ENCODE assay signal across 21 cellular contexts in genomic region chr16:559411-560207, GRCh38. TPM values are rescaled to one million over a fixed set of nuclear protein-coding genes. Genes with fewer than 3 reads are reported as not detected.
DNase-seq lines count a peak whose midpoint lies in the region; ATAC-seq and TF ChIP-seq lines count a peak whose summit lies in the region.
"Had no signal": no experiment of that assay in that cellular context is flagged by ENCODE, and none has a peak within 500 bp of the region (broad histone marks: within the 10 kb centered on the region; RNA-seq: fewer than 3 reads in every experiment).

No MANE protein-coding gene starts in this region.

- no peak overlapping the region for H3K4me2 ChIP-seq in GM23248 (ENCODE audit: unreplicated experiment)
- H3K4me2 ChIP-seq: KMS-11 had no signal

- H3K4me1 ChIP-seq in left ventricle myocardium inferior = peaks cover 13% of the 10 kb centered on the region
- H3K4me1 ChIP-seq in GM23248 (ENCODE audit: insufficient read depth) = peaks cover 9% of the 10 kb centered on the region

- H3K36me3 ChIP-seq in left ventricle myocardium inferior = no peaks in the 10 kb centered on the region
- H3K36me3 ChIP-seq in WERI-Rb-1 = no peaks in the 10 kb centered on the region
- no peaks in the 10 kb centered on the region for H3K36me3 ChIP-seq in GM23248 (ENCODE audit: low read depth)
- H3K36me3 ChIP-seq: heart left ventricle, neutrophil, Peyer's patch had no signal

- TF ChIP-seq CTCF in left ventricle myocardium inferior (IDR thresholded peaks at IDR 0.05; ENCODE audit: borderline replicate concordance) = no peak
- TF ChIP-seq CTCF in WERI-Rb-1 (IDR thresholded peaks at IDR 0.05; ENCODE audit: low read depth, low read length) = peak; percentile 25; the same call in 1 of the 2 replicates

- ATAC-seq in left cardiac atrium = no peak
- no peak for ATAC-seq in HG02678 (IDR thresholded peaks at IDR 0.05; ENCODE audit: unreplicated experiment)
- ATAC-seq in GM21529 (IDR thresholded peaks at IDR 0.05; ENCODE audit: unreplicated experiment) = no peak
- ATAC-seq: heart left ventricle had no signal

- H3K27ac ChIP-seq in left ventricle myocardium inferior (replicated peaks) (no peak overlapping the region), WERI-Rb-1 (no peak overlapping the region), GM23248 (no peak overlapping the region)
- H3K27ac ChIP-seq: heart left ventricle, KMS-11, neutrophil, Peyer's patch, testis had no signal

- peak overlapping the region; percentile 9 for H3K4me3 ChIP-seq in left ventricle myocardium inferior
- H3K4me3 ChIP-seq in WERI-Rb-1 (ENCODE audit: low read depth, low read length) = peak overlapping the region; percentile 29
- no peak overlapping the region for H3K4me3 ChIP-seq in GM23248

- H3K9me2 ChIP-seq in GM23248 (ENCODE audit: insufficient read depth) = no peaks in the 10 kb centered on the region

- H3K9me3 ChIP-seq in left ventricle myocardium inferior (replicated peaks) (no peaks in the 10 kb centered on the region), WERI-Rb-1 (ENCODE audit: severe bottlenecking) (no peaks in the 10 kb centered on the region), GM23248 (ENCODE audit: low read depth) (no peaks in the 10 kb centered on the region)
- H3K9me3 ChIP-seq: heart left ventricle, neutrophil, Peyer's patch, testis had no signal

- no peak overlapping the region for H2AFZ ChIP-seq in GM23248

- no peaks in the 10 kb centered on the region for H4K20me1 ChIP-seq in GM23248 (ENCODE audit: insufficient read depth)

- 5 to 7% methylated on average over 28 to 42 of the region's 63 CpGs for whole genome bisulfite sequencing in GM23248 (ENCODE audit: low coverage in 1 of 2, low lambda C conversion rate in 2 of 2, missing lambda C conversion rate in 2 of 2), 2 experiments

- intact Hi-C loops in left ventricle myocardium inferior (cut with micrococcal nuclease) (no loop called here), left cardiac atrium (cut with DNase I) (no loop called here)

- H3K79me2 ChIP-seq in GM23248 (ENCODE audit: insufficient read depth) = no peaks in the 10 kb centered on the region

- H3K9ac ChIP-seq in GM23248 = no peak overlapping the region
- H3K9ac ChIP-seq: KMS-11 had no signal

- no peaks in the 10 kb centered on the region for H3F3A ChIP-seq in GM23248 (ENCODE audit: insufficient read depth)

- in situ Hi-C loops in GM23248 (cut with MboI) = no loop called here

- H3K27me3 ChIP-seq in left ventricle myocardium inferior (ENCODE audit: low read depth) (peaks cover 71% of the 10 kb centered on the region), WERI-Rb-1 (ENCODE audit: insufficient read depth, low read depth, severe bottlenecking) (peaks cover 8% of the 10 kb centered on the region), GM23248 (replicated peaks; ENCODE audit: insufficient read depth) (peaks cover 13% of the 10 kb centered on the region; the same call in 1 of the 2 replicates)
- H3K27me3 ChIP-seq: testis had no signal

- DNase-seq in left ventricle myocardium inferior (no peak), left cardiac atrium (no peak), WERI-Rb-1 (no peak), iPS-NIHi7 (ENCODE audit: extremely low spot score) (peak; percentile 59), GM23248 (no peak), SIG-M5 treated with dmso at 0.1 percent for 504 hours (lab: John Stamatoyannopoulos, UW; ENCODE audit: unreplicated experiment) (no peak)
- DNase-seq: activated CD4-positive, alpha-beta T cell treated with anti-CD3 and anti-CD28 coated beads, Interleukin-2, amount 50 U/mL, for 1 hour; activated gamma-delta T cell; aorta; CD8-positive, alpha-beta memory T cell; heart left ventricle; NCI-H1092 treated with DMSO at 0.1 percent for 48 hours; NCI-H2081 treated with DMSO at 0.1 percent for 48 hours; Peyer's patch; testis had no signal

RNA-seq across cellular contexts. Expression of gene PRR35, which starts 0.6 kb away (rescaled TPM):
- total RNA-seq in left ventricle myocardium inferior (not detected), left cardiac atrium (not detected)
- not detected in 2 replicates for total RNA-seq in GM23248 (2014; rRNA removed; shearing (Covaris generic))
- polyA plus RNA-seq in GM23248 (2016; fragmentation: Nextera tagmentation; extraction: Ambion mirVana) = not detected in 2 replicates
- total RNA-seq: aorta; CD8-positive, alpha-beta memory T cell; heart left ventricle; kidney epithelial cell; mesenteric fat pad; Peyer's patch had no signal
- polyA plus RNA-seq: CD8-positive, alpha-beta memory T cell; heart left ventricle had no signal

RNA-seq across cellular contexts. Expression of gene NHLRC4, which starts 7.2 kb away (rescaled TPM):
- 0.11 TPM for total RNA-seq in left ventricle myocardium inferior
- under 1 TPM; 0.10 to 0.97 TPM for total RNA-seq in left cardiac atrium
- 0.11 and 0.13 TPM in 2 replicates for total RNA-seq in GM23248 (2014; rRNA removed; shearing (Covaris generic))
- 0.20 TPM in 1 of 2 replicates, not detected in the other for polyA plus RNA-seq in GM23248 (2016; fragmentation: Nextera tagmentation; extraction: Ambion mirVana)

RNA-seq across cellular contexts. Expression of gene PIGQ, which starts 10.2 kb away (rescaled TPM):
- total RNA-seq in left ventricle myocardium inferior = 21.4 TPM
- 10 to 100 TPM; 19.1 to 21.3 TPM for total RNA-seq in left cardiac atrium
- 35.0 and 43.5 TPM in 2 replicates for total RNA-seq in GM23248 (2014; rRNA removed; shearing (Covaris generic))
- polyA plus RNA-seq in GM23248 (2016; fragmentation: Nextera tagmentation; extraction: Ambion mirVana) = 31.6 and 33.9 TPM in 2 replicates

RNA-seq across cellular contexts. Expression of gene RAB40C, which starts 30.3 kb away (rescaled TPM):
- total RNA-seq in left ventricle myocardium inferior (10.3 TPM), left cardiac atrium (10 to 100 TPM in 1 of 2 donors, 1 to 10 TPM in 1; 9.9 to 13.5 TPM)
- total RNA-seq in GM23248 (2014; rRNA removed; shearing (Covaris generic)) = 18.8 and 28.3 TPM in 2 replicates
- 9.5 TPM in 2 replicates for polyA plus RNA-seq in GM23248 (2016; fragmentation: Nextera tagmentation; extraction: Ambion mirVana)

RNA-seq across cellular contexts. Expression of gene CAPN15, which starts 32.1 kb away (rescaled TPM):
- total RNA-seq in left ventricle myocardium inferior (17.4 TPM), left cardiac atrium (10 to 100 TPM; 19.2 to 25.8 TPM)
- 68.0 and 69.4 TPM in 2 replicates for total RNA-seq in GM23248 (2014; rRNA removed; shearing (Covaris generic))
- 5.4 and 5.7 TPM in 2 replicates for polyA plus RNA-seq in GM23248 (2016; fragmentation: Nextera tagmentation; extraction: Ambion mirVana)
